24 cellular contexts compared by ENCODE assay signal in genomic region chr2:120716641-120717585, GRCh38. TPM values are rescaled to one million over a fixed set of nuclear protein-coding genes. Genes with fewer than 3 reads are reported as not detected.
DNase-seq lines count a peak whose midpoint lies in the region; ATAC-seq and TF ChIP-seq lines count a peak whose summit lies in the region.
"Had no signal": no experiment of that assay in that cellular context is flagged by ENCODE, and none has a peak within 500 bp of the region (broad histone marks: within the 10 kb centered on the region; RNA-seq: fewer than 3 reads in every experiment).

No MANE protein-coding gene starts in this region.

- CTCF ChIA-PET in WTC11 (lab: Charles Lee) = interaction anchor here (0.6 to 0.8 kb wide), 2 partner anchors 241 to 351 kb away, joined by 3 read pairs; no protein-coding TSS in a partner anchor

- H3K4me3 Mint-ChIP-seq in WTC11 = no peak overlapping the region
- H3K4me3 Mint-ChIP-seq: CD4-positive, CD25-positive, alpha-beta regulatory T cell had no signal

- H2BK15ac ChIP-seq in neuronal stem cell (ENCODE audit: low read length) = peak overlapping the region; percentile 43

- peak overlapping the region; percentile 12 for H2BK120ac ChIP-seq in neuronal stem cell (ENCODE audit: low read depth, low read length)

- H3K18ac ChIP-seq in neuronal stem cell (ENCODE audit: low read length) = peak overlapping the region; percentile 77

- peak; percentile 45 for DNase-seq in activated effector memory CD4-positive, alpha-beta T cell treated with anti-CD3 and anti-CD28 coated beads, Interleukin-2, amount 50 U/mL, for 16 hours
- no peak for DNase-seq in activated effector memory CD4-positive, alpha-beta T cell treated with Interleukin-2 at 50 U/mL for 16 hours
- DNase-seq in WTC11 (ENCODE audit: low spot score) (no peak), neuronal stem cell (ENCODE audit: low spot score) (no peak), upper lobe of right lung (peak; percentile 45), RPMI8226 (no peak)
- DNase-seq: CD4-positive, CD25-positive, alpha-beta regulatory T cell; COR-L47; DMS 273 treated with DMSO at 0.1 percent for 48 hours; DND-41; KBM-7; NCI-H1105 treated with DMSO at 0.1 percent for 48 hours; NCI-H1694; NCI-H2081 treated with DMSO at 0.1 percent for 48 hours; NCI-H446 treated with DMSO at 0.1 percent for 48 hours; NCI-H748 treated with DMSO at 0.1 percent for 48 hours; SHP77; SK-N-SH had no signal

- H3K4me1 ChIP-seq in neuronal stem cell (ENCODE audit: control insufficient read depth in 2 of 2, insufficient read depth in 1 of 2, low read depth in 1 of 2, low read length in 2 of 2) (peaks cover 0 to 2% of the 10 kb centered on the region in 2 donors), upper lobe of right lung (no peaks in the 10 kb centered on the region), gastroesophageal sphincter (no peaks in the 10 kb centered on the region)
- H3K4me1 ChIP-seq: HAP-1 had no signal

- no peak overlapping the region for H3K4me2 ChIP-seq in neuronal stem cell (ENCODE audit: insufficient read depth, low read length, poor library complexity, severe bottlenecking)
- H3K4me2 ChIP-seq: SK-N-SH had no signal

- no peaks in the 10 kb centered on the region for H3K9me3 Mint-ChIP-seq in WTC11
- H3K9me3 Mint-ChIP-seq: CD4-positive, CD25-positive, alpha-beta regulatory T cell had no signal

- H2AK5ac ChIP-seq in neuronal stem cell (ENCODE audit: low read depth, low read length) = peak overlapping the region; percentile 69

- H2BK5ac ChIP-seq in neuronal stem cell (ENCODE audit: low read length) = no peak overlapping the region

- H3K23ac ChIP-seq in neuronal stem cell (ENCODE audit: low read depth, low read length, poor library complexity) = peak overlapping the region; percentile 56

- H3K9ac ChIP-seq in neuronal stem cell (ENCODE audit: low read depth, low read length, poor library complexity) = no peak overlapping the region
- H3K9ac ChIP-seq: SK-N-SH had no signal

- no peak overlapping the region for H3K27ac ChIP-seq in neuronal stem cell (replicated peaks; ENCODE audit: low read length)
- no peak overlapping the region for H3K27ac ChIP-seq in upper lobe of right lung
- H3K27ac ChIP-seq in gastroesophageal sphincter = no peak overlapping the region
- H3K27ac ChIP-seq: 22Rv1 had no signal

- H3K27me3 ChIP-seq in neuronal stem cell (ENCODE audit: control insufficient read depth in 3 of 3, insufficient read depth in 3 of 3, low read depth in 1 of 3, low read length in 3 of 3) (peaks cover 0 to 46% (median 0%) of the 10 kb centered on the region in 3 experiments), upper lobe of right lung (peaks cover 2% of the 10 kb centered on the region), gastroesophageal sphincter (peaks cover 3% of the 10 kb centered on the region)

- TF ChIP-seq CTCF in WTC11 (IDR thresholded peaks at IDR 0.05) (no peak), upper lobe of right lung (IDR thresholded peaks at IDR 0.05) (no peak), gastroesophageal sphincter (IDR thresholded peaks at IDR 0.05) (no peak)

- H2BK12ac ChIP-seq in neuronal stem cell (ENCODE audit: low read length) = no peak overlapping the region

- no peak for TF ChIP-seq POLR2A in gastroesophageal sphincter (IDR thresholded peaks at IDR 0.05)

- ATAC-seq in WTC11 (peak; percentile 49), upper lobe of right lung (no peak), gastroesophageal sphincter (no peak), HG02852 (IDR thresholded peaks at IDR 0.05; ENCODE audit: unreplicated experiment) (no peak)

- no peaks in the 10 kb centered on the region for H3K9me3 ChIP-seq in neuronal stem cell (replicated peaks in 1 of 2; ENCODE audit: control insufficient read depth in 2 of 2, insufficient read depth in 1 of 2, low read depth in 1 of 2, low read length in 2 of 2)
- no peaks in the 10 kb centered on the region for H3K9me3 ChIP-seq in upper lobe of right lung
- no peaks in the 10 kb centered on the region for H3K9me3 ChIP-seq in gastroesophageal sphincter
- H3K9me3 ChIP-seq: HAP-1, SK-N-SH had no signal

- no peak overlapping the region for H2AFZ ChIP-seq in neuronal stem cell (ENCODE audit: low read length)

- no peak overlapping the region for H3K27ac Mint-ChIP-seq in WTC11
- H3K27ac Mint-ChIP-seq: CD4-positive, CD25-positive, alpha-beta regulatory T cell had no signal

- no peak overlapping the region for H4K91ac ChIP-seq in neuronal stem cell (ENCODE audit: low read depth, low read length, poor library complexity)

- H3K4me3 ChIP-seq in neuronal stem cell (ENCODE audit: low read length in 2 of 2) = peak overlapping the region in 1 of 2 donors; percentile 24
- H3K4me3 ChIP-seq in upper lobe of right lung = no peak overlapping the region
- H3K4me3 ChIP-seq in gastroesophageal sphincter = no peak overlapping the region
- H3K4me3 ChIP-seq: HAP-1 had no signal

- H3K36me3 Mint-ChIP-seq in WTC11 = no peaks in the 10 kb centered on the region
- H3K36me3 Mint-ChIP-seq: CD4-positive, CD25-positive, alpha-beta regulatory T cell had no signal

- intact Hi-C loops in upper lobe of right lung (cut with DNase I) = no loop called here

- POLR2A ChIA-PET in WTC11 (lab: Charles Lee) = no interaction called here

- no peak for TF ChIP-seq EP300 in gastroesophageal sphincter (IDR thresholded peaks at IDR 0.05)

- H3K79me1 ChIP-seq in neuronal stem cell (ENCODE audit: low read depth, low read length) = no peaks in the 10 kb centered on the region

- no peak overlapping the region for H3K14ac ChIP-seq in neuronal stem cell (ENCODE audit: low read length)

- no CpG with 5 or more reads among the region's 15 CpGs for WGBS in neuronal stem cell (ENCODE audit: extremely low coverage in 2 of 2, insufficient read length in 2 of 2, insufficient replicate concordance in 1 of 2), 2 donors
- 73 to 83% methylated on average over 3 of the region's 15 CpGs for WGBS in gastroesophageal sphincter (ENCODE audit: low coverage in 1 of 2), 2 donors

- H3K4ac ChIP-seq in neuronal stem cell (ENCODE audit: low read length) = no peak overlapping the region

- H3K27me3 Mint-ChIP-seq in WTC11 (ENCODE audit: low read depth) = peaks cover 62% of the 10 kb centered on the region

- H3K36me3 ChIP-seq in neuronal stem cell (replicated peaks in 1 of 2; ENCODE audit: control insufficient read depth in 2 of 2, insufficient read depth in 2 of 2, low read length in 2 of 2) (no peaks in the 10 kb centered on the region), upper lobe of right lung (no peaks in the 10 kb centered on the region), gastroesophageal sphincter (no peaks in the 10 kb centered on the region)
- H3K36me3 ChIP-seq: HAP-1 had no signal

- H3K4me1 Mint-ChIP-seq in WTC11 = peaks cover 29% of the 10 kb centered on the region
- H3K4me1 Mint-ChIP-seq: CD4-positive, CD25-positive, alpha-beta regulatory T cell had no signal

- no peak overlapping the region for H4K8ac ChIP-seq in neuronal stem cell (ENCODE audit: low read depth, low read length)

TF ChIP-seq in WTC11, 78 proteins besides CTCF, POLR2A, EP300 and RAD21:
- no peak for TF ChIP-seq RORB (CRISPR knock-in tag; IDR thresholded peaks at IDR 0.05)
- TF ChIP-seq ZNF219 (CRISPR knock-in tag; IDR thresholded peaks at IDR 0.05; ENCODE audit: borderline replicate concordance) = no peak
- no peak for TF ChIP-seq FOXK1 (CRISPR knock-in tag; IDR thresholded peaks at IDR 0.05)
- no peak for TF ChIP-seq ATF6 (CRISPR knock-in tag; IDR thresholded peaks at IDR 0.05)
- no peak for TF ChIP-seq ZNF425 (CRISPR knock-in tag; conservative IDR thresholded peaks at IDR 0.05)
- TF ChIP-seq SP1 (CRISPR knock-in tag; conservative IDR thresholded peaks at IDR 0.05) = no peak
TF ChIP-seq in WTC11: peak in this region for 0.

RNA-seq across cellular contexts. Expression of gene GLI2, which starts 18.8 kb away (rescaled TPM):
- total RNA-seq in WTC11 (2021) (45.9 to 60.9 TPM (median 48.6 TPM) in 3 replicates), upper lobe of right lung (4.7 TPM), gastroesophageal sphincter (10 to 100 TPM in 2 of 4 donors, 1 to 10 TPM in 2; 6.3 to 22.3 (median 11.0) TPM)
- 26.2 TPM for polyA plus RNA-seq in neuronal stem cell (2013, experiment 1 of 2)
- polyA plus RNA-seq in neuronal stem cell (2013, experiment 2 of 2) = 27.3 TPM
- total RNA-seq: CD4-positive, CD25-positive, alpha-beta regulatory T cell; G401; OCI-LY7 had no signal
- polyA plus RNA-seq: CD4-positive, CD25-positive, alpha-beta regulatory T cell had no signal

Comparison
In these comparisons a context has a peak if more than half of its experiments do, and no peak if none do; other contexts are left out.
1. DNase-seq: peak in activated effector memory CD4-positive, alpha-beta T cell treated with anti-CD3 and anti-CD28 coated beads, Interleukin-2, amount 50 U/mL, for 16 hours (single experiment) and upper lobe of right lung (single experiment); none in activated effector memory CD4-positive, alpha-beta T cell treated with Interleukin-2 at 50 U/mL for 16 hours (single experiment), WTC11 (single experiment), neuronal stem cell (single experiment) and RPMI8226 (single experiment).